Comparison of ENCODE assay signal across 26 cellular contexts in the genomic region with DNA sequence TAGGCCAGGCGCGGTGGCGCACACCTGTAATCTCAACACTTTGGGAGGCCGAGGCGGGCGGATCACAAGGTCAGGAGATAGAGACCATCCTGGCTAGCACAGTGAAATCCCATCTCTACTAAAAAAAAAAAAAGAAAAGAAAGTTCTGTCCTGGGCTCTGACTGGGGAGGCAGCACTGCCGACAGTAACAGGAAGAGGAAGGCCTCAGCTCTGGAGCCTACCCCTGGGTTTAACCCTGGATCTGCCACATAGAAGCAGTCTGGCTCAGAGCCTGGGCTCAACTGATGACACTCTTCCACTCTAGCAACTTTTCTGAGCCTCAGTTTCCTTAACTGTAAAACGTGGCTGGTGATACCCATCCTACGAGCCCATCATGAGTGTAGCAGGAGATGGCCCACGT.
DNase-seq lines count a peak whose midpoint lies in the region; ATAC-seq and TF ChIP-seq lines count a peak whose summit lies in the region.
"Had no signal": no experiment of that assay in that cellular context is flagged by ENCODE, and none has a peak within 500 bp of the region (broad histone marks: within the 10 kb centered on the region; RNA-seq: fewer than 3 reads in every experiment).

No MANE protein-coding gene starts in this region.

- DNase-seq in T-helper 2 cell treated with Interferon-gamma antibody and Interleukin-4, amounts not matched to agents 5 μg/mL and 100 μg/mL, for 36 hours (ENCODE audit: low spot score), result no peak
- DNase-seq in T-helper 2 cell, result no peak
- no peak for DNase-seq in IMR-90
- no peak for DNase-seq in sigmoid colon
- no peak for DNase-seq in GM13977 (ENCODE audit: low spot score)
- DNase-seq in nucleus accumbens (lab: John Stamatoyannopoulos, UW), result no peak
- DNase-seq: activated B cell treated with CpG ODN at 0.5 μM for 24 hours; activated CD4-positive, alpha-beta memory T cell treated with anti-CD3 and anti-CD28 coated beads, Interleukin-2, amount 10 ng/mL, durations not matched to agents 7 days and 5 days; effector CD4-positive, alpha-beta T cell; erythroblast; foreskin fibroblast; GF-D8; mesendoderm; naive B cell; NCI-H1417 treated with DMSO at 0.1 percent for 48 hours; NCI-H446 treated with DMSO at 0.1 percent for 48 hours; OCI-M1; stimulated activated CD4-positive, alpha-beta T cell treated with anti-CD3 and anti-CD28 coated beads, Interleukin-12 subunit alpha, Interleukin-12 subunit beta, amount 100 ng/mL, for 4 hours; stimulated activated CD4-positive, alpha-beta T cell treated with anti-CD3 and anti-CD28 coated beads, Interleukin-4, amount 100 ng/mL, for 24 hours had no signal

- no peak overlapping the region for H3K4me3 ChIP-seq in IMR-90 (ENCODE audit: insufficient read depth, low read depth, low read length)
- H3K4me3 ChIP-seq in sigmoid colon, result no peak overlapping the region
- H3K4me3 ChIP-seq: K562, tibial nerve had no signal

- H2BK5ac ChIP-seq in IMR-90 (ENCODE audit: low read depth, low read length, poor library complexity, severe bottlenecking), result no peak overlapping the region

- H4K20me1 ChIP-seq in IMR-90 (ENCODE audit: insufficient read depth, low read length), result peaks cover 99% of the 10 kb centered on the region

- no peak overlapping the region for H2AK5ac ChIP-seq in IMR-90 (ENCODE audit: low read depth, low read length)

- H3K23ac ChIP-seq in IMR-90 (ENCODE audit: low read depth, low read length), result no peak overlapping the region

- no TSS peak for BruUV-seq in IMR-90 (replicated peaks; lab: Mats Ljungman, UMichigan)

- POLR2A ChIA-PET in IMR-90 (lab: Charles Lee; ENCODE audit: unreplicated experiment), result no interaction called here

- no peak overlapping the region for H3K56ac ChIP-seq in IMR-90 (ENCODE audit: extremely low read depth, insufficient read depth, low read length)

- H2BK15ac ChIP-seq in IMR-90 (ENCODE audit: low read depth, low read length), result no peak overlapping the region

- peaks cover 26% of the 10 kb centered on the region for H3K36me3 Mint-ChIP-seq in T-helper 2 cell treated with Interferon-gamma antibody and Interleukin-4, amounts not matched to agents 5 μg/mL and 100 μg/mL, for 36 hours (ENCODE audit: low read depth)
- peaks cover 79% of the 10 kb centered on the region for H3K36me3 Mint-ChIP-seq in dendritic cell treated with granulocyte-macrophage colony-stimulating factor and Interleukin-4, amounts not matched to agents 40 ng/mL and 50 ng/mL, for 4 days (ENCODE audit: low read depth)
- H3K36me3 Mint-ChIP-seq: naive B cell had no signal

- intact Hi-C loops in IMR-90 (cut with micrococcal nuclease), result no loop called here
- intact Hi-C loops in dendritic cell treated with granulocyte-macrophage colony-stimulating factor and Interleukin-4, amounts not matched to agents 40 ng/mL and 50 ng/mL, for 4 days (cut with micrococcal nuclease), result no loop called here
- intact Hi-C loops in sigmoid colon (cut with DNase I), result no loop called here

- H3K9me3 Mint-ChIP-seq in T-helper 2 cell treated with Interferon-gamma antibody and Interleukin-4, amounts not matched to agents 5 μg/mL and 100 μg/mL, for 36 hours, result no peaks in the 10 kb centered on the region
- no peaks in the 10 kb centered on the region for H3K9me3 Mint-ChIP-seq in dendritic cell treated with granulocyte-macrophage colony-stimulating factor and Interleukin-4, amounts not matched to agents 40 ng/mL and 50 ng/mL, for 4 days
- H3K9me3 Mint-ChIP-seq: activated B cell treated with CpG ODN at 0.5 μM for 24 hours; activated CD4-positive, alpha-beta memory T cell treated with anti-CD3 and anti-CD28 coated beads, Interleukin-2, amount 10 ng/mL, durations not matched to agents 7 days and 5 days had no signal

- CTCF ChIA-PET in IMR-90 (lab: Yijun Ruan, JAX), result no interaction called here

- H3K79me1 ChIP-seq in IMR-90 (ENCODE audit: low read depth in 1 of 2, low read length in 2 of 2), result peaks cover 19 to 92% of the 10 kb centered on the region in 2 experiments

- no peaks in the 10 kb centered on the region for H3K27me3 ChIP-seq in IMR-90 (ENCODE audit: control insufficient read depth, insufficient read depth, low read length)
- H3K27me3 ChIP-seq in sigmoid colon, result no peaks in the 10 kb centered on the region
- H3K27me3 ChIP-seq: tibial nerve had no signal

- H3K4ac ChIP-seq in IMR-90 (ENCODE audit: low read depth, low read length), result no peak overlapping the region

- no peak overlapping the region for H2AFZ ChIP-seq in IMR-90 (replicated peaks; ENCODE audit: low read length, poor library complexity)
- H2AFZ ChIP-seq: parathyroid adenoma had no signal

- no peak overlapping the region for H2BK120ac ChIP-seq in IMR-90 (ENCODE audit: low read depth, low read length)

- no peak overlapping the region for H2BK20ac ChIP-seq in IMR-90 (ENCODE audit: low read depth, low read length)

- peaks cover 1% of the 10 kb centered on the region for H3K4me1 Mint-ChIP-seq in T-helper 2 cell treated with Interferon-gamma antibody and Interleukin-4, amounts not matched to agents 5 μg/mL and 100 μg/mL, for 36 hours (ENCODE audit: low read depth)
- H3K4me1 Mint-ChIP-seq in dendritic cell treated with granulocyte-macrophage colony-stimulating factor and Interleukin-4, amounts not matched to agents 40 ng/mL and 50 ng/mL, for 4 days (ENCODE audit: low read depth), result peaks cover 70% of the 10 kb centered on the region
- H3K4me1 Mint-ChIP-seq: activated B cell treated with CpG ODN at 0.5 μM for 24 hours; activated CD4-positive, alpha-beta memory T cell treated with anti-CD3 and anti-CD28 coated beads, Interleukin-2, amount 10 ng/mL, durations not matched to agents 7 days and 5 days had no signal

- TF ChIP-seq POLR2A in IMR-90 (IDR thresholded peaks at IDR 0.05; ENCODE audit: low read depth, low read length) (no peak), sigmoid colon (IDR thresholded peaks at IDR 0.05) (no peak)

- H3K27ac Mint-ChIP-seq in T-helper 2 cell treated with Interferon-gamma antibody and Interleukin-4, amounts not matched to agents 5 μg/mL and 100 μg/mL, for 36 hours, result peak overlapping the region; percentile 5
- peak overlapping the region; percentile 28 for H3K27ac Mint-ChIP-seq in dendritic cell treated with granulocyte-macrophage colony-stimulating factor and Interleukin-4, amounts not matched to agents 40 ng/mL and 50 ng/mL, for 4 days
- H3K27ac Mint-ChIP-seq: activated B cell treated with CpG ODN at 0.5 μM for 24 hours, naive B cell had no signal

- no peak overlapping the region for H4K91ac ChIP-seq in IMR-90 (ENCODE audit: insufficient read depth, low read depth, low read length)

- ATAC-seq in IMR-90 (ENCODE audit: low read depth) (no peak), HG03457 (IDR thresholded peaks at IDR 0.05; ENCODE audit: unreplicated experiment) (no peak)
- ATAC-seq: K562, right cardiac atrium had no signal

- no peak overlapping the region for H3K14ac ChIP-seq in IMR-90 (replicated peaks; ENCODE audit: low read depth, low read length)

- no peak for TF ChIP-seq CTCF in IMR-90 (conservative IDR thresholded peaks at IDR 0.05; ENCODE audit: low read depth, low read length)
- TF ChIP-seq CTCF in sigmoid colon (IDR thresholded peaks at IDR 0.05), result no peak
- no peak for TF ChIP-seq CTCF in GM13977 (IDR thresholded peaks at IDR 0.05; ENCODE audit: extremely low read depth, insufficient read depth, missing control alignments)

- H3K36me3 ChIP-seq in IMR-90 (ENCODE audit: control insufficient read depth, insufficient read depth, low read length) (peaks cover 81% of the 10 kb centered on the region), sigmoid colon (peaks cover 4 to 54% (median 32%) of the 10 kb centered on the region in 4 donors)

- H3K27me3 Mint-ChIP-seq in T-helper 2 cell treated with Interferon-gamma antibody and Interleukin-4, amounts not matched to agents 5 μg/mL and 100 μg/mL, for 36 hours (ENCODE audit: low read depth), result no peaks in the 10 kb centered on the region
- no peaks in the 10 kb centered on the region for H3K27me3 Mint-ChIP-seq in dendritic cell treated with granulocyte-macrophage colony-stimulating factor and Interleukin-4, amounts not matched to agents 40 ng/mL and 50 ng/mL, for 4 days
- H3K27me3 Mint-ChIP-seq: activated B cell treated with CpG ODN at 0.5 μM for 24 hours; activated CD4-positive, alpha-beta memory T cell treated with anti-CD3 and anti-CD28 coated beads, Interleukin-2, amount 10 ng/mL, durations not matched to agents 7 days and 5 days; naive B cell had no signal

- H3K9me3 ChIP-seq in IMR-90 (ENCODE audit: control insufficient read depth, insufficient read depth, low read length) (no peaks in the 10 kb centered on the region), sigmoid colon (no peaks in the 10 kb centered on the region)
- H3K9me3 ChIP-seq: tibial nerve had no signal

- peaks cover 23% of the 10 kb centered on the region for H3K9me1 ChIP-seq in IMR-90 (ENCODE audit: insufficient read depth, low read length)

- no peak overlapping the region for H3K4me2 ChIP-seq in IMR-90 (ENCODE audit: low read depth, low read length)

- no peak for TF ChIP-seq RAD21 in IMR-90 (IDR thresholded peaks at IDR 0.05; ENCODE audit: low read length)

- dilution Hi-C loops in IMR-90 (cut with HindIII; ENCODE audit: low sequenced_read_pairs, unreplicated experiment), result no loop called here

- no peak overlapping the region for H3K9ac ChIP-seq in IMR-90 (ENCODE audit: low read depth, low read length)
- H3K9ac ChIP-seq: parathyroid adenoma had no signal

- no peak overlapping the region for H3K4me3 Mint-ChIP-seq in T-helper 2 cell treated with Interferon-gamma antibody and Interleukin-4, amounts not matched to agents 5 μg/mL and 100 μg/mL, for 36 hours
- H3K4me3 Mint-ChIP-seq in dendritic cell treated with granulocyte-macrophage colony-stimulating factor and Interleukin-4, amounts not matched to agents 40 ng/mL and 50 ng/mL, for 4 days, result no peak overlapping the region
- H3K4me3 Mint-ChIP-seq: activated B cell treated with CpG ODN at 0.5 μM for 24 hours; activated CD4-positive, alpha-beta memory T cell treated with anti-CD3 and anti-CD28 coated beads, Interleukin-2, amount 10 ng/mL, durations not matched to agents 7 days and 5 days; naive B cell had no signal

- H4K8ac ChIP-seq in IMR-90 (ENCODE audit: low read depth in 2 of 2, low read length in 2 of 2), result no peak overlapping the region; a peak in 1 of 4 replicates

- no peak for TF ChIP-seq EP300 in sigmoid colon (IDR thresholded peaks at IDR 0.05)

- no CpG with 5 or more reads among the region's 10 CpGs for WGBS in IMR-90 (ENCODE audit: extremely low coverage in 2 of 2, insufficient read length in 1 of 2), 2 experiments
- 89 to 93% methylated on average over 10 of the region's 10 CpGs for WGBS in sigmoid colon, 2 donors

- H3K18ac ChIP-seq in IMR-90 (ENCODE audit: low read depth, low read length), result no peak overlapping the region

- no peak overlapping the region for H3K27ac ChIP-seq in IMR-90 (ENCODE audit: insufficient read depth, low read length)
- H3K27ac ChIP-seq in sigmoid colon, result peak overlapping the region; percentile 98 to 100 (median 100)
- H3K27ac ChIP-seq: 22Rv1, parathyroid adenoma, tibial nerve had no signal

- 0 out of 2 replicates have a peak overlapping the region, but pooled peaks have one; percentile 18 for H4K5ac ChIP-seq in IMR-90 (ENCODE audit: low read depth, low read length)

- in situ Hi-C loops in IMR-90 (cut with MboI; ENCODE audit: low sequenced_read_pairs), result no loop called here
- in situ Hi-C loops in GM13977 (cut with MboI; ENCODE audit: low pct_unique_long_range_greater_than_20kb, low sequenced_read_pairs, unreplicated experiment), result loop anchor here (25.0 kb wide), 1 partner anchor 169 kb away; no protein-coding TSS in a partner anchor

- peaks cover 20% of the 10 kb centered on the region for H3K4me1 ChIP-seq in IMR-90 (ENCODE audit: control insufficient read depth, insufficient read depth, low read length)
- H3K4me1 ChIP-seq in sigmoid colon, result peaks cover 0 to 100% (median 96%) of the 10 kb centered on the region in 4 donors
- H3K4me1 ChIP-seq: parathyroid adenoma had no signal

- no peak overlapping the region for H2AK9ac ChIP-seq in IMR-90 (replicated peaks; ENCODE audit: low read depth, low read length, poor library complexity)
